27 cellular contexts compared by ENCODE assay signal in genomic region chr14:99206053-99206452, GRCh38.
DNase-seq lines count a peak whose midpoint lies in the region; ATAC-seq and TF ChIP-seq lines count a peak whose summit lies in the region.
"Had no signal": no experiment of that assay in that cellular context is flagged by ENCODE, and none has a peak within 500 bp of the region (broad histone marks: within the 10 kb centered on the region; RNA-seq: fewer than 3 reads in every experiment).

No MANE protein-coding gene starts in this region.

- peaks cover 100% of the 10 kb centered on the region for H3K4me1 Mint-ChIP-seq in activated naive CD4-positive, alpha-beta T cell treated with anti-CD3 and anti-CD28 coated beads for 36 hours (ENCODE audit: low read depth)
- peaks cover 100% of the 10 kb centered on the region for H3K4me1 Mint-ChIP-seq in activated CD4-positive, alpha-beta memory T cell treated with anti-CD3 and anti-CD28 coated beads for 36 hours (ENCODE audit: low read depth)
- peaks cover 99% of the 10 kb centered on the region for H3K4me1 Mint-ChIP-seq in activated naive CD8-positive, alpha-beta T cell treated with anti-CD3 and anti-CD28 coated beads, Interleukin-2, amount 50 U/mL, for 24 hours
- H3K4me1 Mint-ChIP-seq in stimulated activated effector memory CD8-positive, alpha-beta T cell treated with anti-CD3 and anti-CD28 coated beads, Interleukin-12 subunit alpha, Interleukin-12 subunit beta, amount 100 ng/mL, for 72 hours, result peaks cover 99% of the 10 kb centered on the region

- DNase-seq in activated naive CD4-positive, alpha-beta T cell treated with anti-CD3 and anti-CD28 coated beads for 36 hours, result no peak
- DNase-seq in activated naive CD4-positive, alpha-beta T cell treated with anti-CD3 and anti-CD28 coated beads, Interleukin-2, amount 50 U/mL, for 16 hours, result no peak
- DNase-seq in activated CD4-positive, alpha-beta memory T cell treated with anti-CD3 and anti-CD28 coated beads for 36 hours, result no peak
- no peak for DNase-seq in activated naive CD8-positive, alpha-beta T cell treated with anti-CD3 and anti-CD28 coated beads, Interleukin-2, amount 50 U/mL, for 24 hours
- DNase-seq in stimulated activated effector memory CD8-positive, alpha-beta T cell treated with anti-CD3 and anti-CD28 coated beads, Interleukin-12 subunit alpha, Interleukin-12 subunit beta, amount 100 ng/mL, for 72 hours (ENCODE audit: low spot score in 2 of 2), result no peak
- DNase-seq in NCI-H82 treated with DMSO at 0.1 percent for 48 hours (lab: John Stamatoyannopoulos, UW; ENCODE audit: unreplicated experiment) (no peak), spleen (no peak)
- DNase-seq: body of pancreas, cerebellar nuclear complex, DND-41, dorsolateral prefrontal cortex, hippocampal formation, left colon, mammary epithelial cell, NCI-H1436 treated with DMSO at 0.1 percent for 48 hours, NCI-H2107, NCI-H446, NCI-H774, SJCRH30, substantia nigra, upper lobe of left lung had no signal

- H3K4me3 Mint-ChIP-seq in activated naive CD4-positive, alpha-beta T cell treated with anti-CD3 and anti-CD28 coated beads for 36 hours, result peak overlapping the region; percentile 52
- H3K4me3 Mint-ChIP-seq in activated CD4-positive, alpha-beta memory T cell treated with anti-CD3 and anti-CD28 coated beads for 36 hours, result peak overlapping the region; percentile 23
- peak overlapping the region; percentile 40 for H3K4me3 Mint-ChIP-seq in activated naive CD8-positive, alpha-beta T cell treated with anti-CD3 and anti-CD28 coated beads, Interleukin-2, amount 50 U/mL, for 24 hours
- peak overlapping the region; percentile 72 for H3K4me3 Mint-ChIP-seq in stimulated activated effector memory CD8-positive, alpha-beta T cell treated with anti-CD3 and anti-CD28 coated beads, Interleukin-12 subunit alpha, Interleukin-12 subunit beta, amount 100 ng/mL, for 72 hours
- H3K4me3 Mint-ChIP-seq: neural progenitor cell had no signal

- H3K4me1 ChIP-seq in spleen, result peaks cover 0 to 92% (median 12%) of the 10 kb centered on the region in 6 donors
- H3K4me1 ChIP-seq: body of pancreas, gastroesophageal sphincter, neural progenitor cell, right atrium auricular region, upper lobe of left lung had no signal

- no peak for TF ChIP-seq POLR2A in spleen (IDR thresholded peaks at IDR 0.05)

- ATAC-seq in activated naive CD8-positive, alpha-beta T cell treated with anti-CD3 and anti-CD28 coated beads, Interleukin-2, amount 50 U/mL, for 24 hours, result no peak
- ATAC-seq in stimulated activated effector memory CD8-positive, alpha-beta T cell treated with anti-CD3 and anti-CD28 coated beads, Interleukin-12 subunit alpha, Interleukin-12 subunit beta, amount 100 ng/mL, for 72 hours, result no peak
- ATAC-seq: body of pancreas, gastroesophageal sphincter, HCT116, left colon had no signal

- no peak overlapping the region for H3K27ac ChIP-seq in spleen
- H3K27ac ChIP-seq: BLaER1 treated with 17β-estradiol and CSF1 and Interleukin-3, amounts not matched to agents 10 nM and 100 nM; body of pancreas; dorsolateral prefrontal cortex; gastroesophageal sphincter; KMS-11; neural progenitor cell; right atrium auricular region; SJCRH30; upper lobe of left lung had no signal

- H3K27ac Mint-ChIP-seq in activated naive CD4-positive, alpha-beta T cell treated with anti-CD3 and anti-CD28 coated beads for 36 hours, result peak overlapping the region; percentile 95
- peak overlapping the region; percentile 91 for H3K27ac Mint-ChIP-seq in activated CD4-positive, alpha-beta memory T cell treated with anti-CD3 and anti-CD28 coated beads for 36 hours
- peak overlapping the region; percentile 98 for H3K27ac Mint-ChIP-seq in activated naive CD8-positive, alpha-beta T cell treated with anti-CD3 and anti-CD28 coated beads, Interleukin-2, amount 50 U/mL, for 24 hours
- H3K27ac Mint-ChIP-seq in stimulated activated effector memory CD8-positive, alpha-beta T cell treated with anti-CD3 and anti-CD28 coated beads, Interleukin-12 subunit alpha, Interleukin-12 subunit beta, amount 100 ng/mL, for 72 hours, result peak overlapping the region; percentile 98
- H3K27ac Mint-ChIP-seq: neural progenitor cell had no signal

- no peaks in the 10 kb centered on the region for H3K27me3 Mint-ChIP-seq in activated naive CD4-positive, alpha-beta T cell treated with anti-CD3 and anti-CD28 coated beads for 36 hours (ENCODE audit: low read depth)
- H3K27me3 Mint-ChIP-seq in activated CD4-positive, alpha-beta memory T cell treated with anti-CD3 and anti-CD28 coated beads for 36 hours, result no peaks in the 10 kb centered on the region
- H3K27me3 Mint-ChIP-seq in activated naive CD8-positive, alpha-beta T cell treated with anti-CD3 and anti-CD28 coated beads, Interleukin-2, amount 50 U/mL, for 24 hours, result no peaks in the 10 kb centered on the region

- no peak overlapping the region for H3K4me3 ChIP-seq in spleen
- H3K4me3 ChIP-seq: BLaER1 treated with 17β-estradiol and CSF1 and Interleukin-3, amounts not matched to agents 10 nM and 100 nM; body of pancreas; dorsolateral prefrontal cortex; gastroesophageal sphincter; neural progenitor cell; right atrium auricular region; SJCRH30; upper lobe of left lung had no signal

- no peaks in the 10 kb centered on the region for H3K9me3 ChIP-seq in spleen
- H3K9me3 ChIP-seq: BLaER1 treated with 17β-estradiol and CSF1 and Interleukin-3, amounts not matched to agents 10 nM and 100 nM; body of pancreas; gastroesophageal sphincter; right atrium auricular region; SJCRH30; upper lobe of left lung had no signal

- H3K9me3 Mint-ChIP-seq in activated naive CD4-positive, alpha-beta T cell treated with anti-CD3 and anti-CD28 coated beads for 36 hours, result no peaks in the 10 kb centered on the region
- H3K9me3 Mint-ChIP-seq in activated CD4-positive, alpha-beta memory T cell treated with anti-CD3 and anti-CD28 coated beads for 36 hours, result no peaks in the 10 kb centered on the region
- H3K9me3 Mint-ChIP-seq in activated naive CD8-positive, alpha-beta T cell treated with anti-CD3 and anti-CD28 coated beads, Interleukin-2, amount 50 U/mL, for 24 hours, result no peaks in the 10 kb centered on the region
- H3K9me3 Mint-ChIP-seq in stimulated activated effector memory CD8-positive, alpha-beta T cell treated with anti-CD3 and anti-CD28 coated beads, Interleukin-12 subunit alpha, Interleukin-12 subunit beta, amount 100 ng/mL, for 72 hours, result no peaks in the 10 kb centered on the region
- H3K9me3 Mint-ChIP-seq: neural progenitor cell had no signal

- POLR2A ChIA-PET in activated CD4-positive, alpha-beta memory T cell treated with anti-CD3 and anti-CD28 coated beads for 36 hours (lab: Charles Lee), result interaction anchor here (1.7 kb wide), 1 partner anchor 37 kb away, joined by 5 read pairs; no protein-coding TSS in a partner anchor

- TF ChIP-seq CTCF in spleen (IDR thresholded peaks at IDR 0.05 in 8 of 11, conservative IDR thresholded peaks at IDR 0.05 in 3 of 11), result no peak

- no peaks in the 10 kb centered on the region for H3K36me3 ChIP-seq in spleen
- H3K36me3 ChIP-seq: gastroesophageal sphincter, neural progenitor cell, right atrium auricular region, SJCRH30, upper lobe of left lung had no signal

- CTCF ChIA-PET in activated naive CD4-positive, alpha-beta T cell treated with anti-CD3 and anti-CD28 coated beads for 36 hours (lab: Charles Lee), result interaction anchor here (0.7 to 1.4 kb wide), 3 partner anchors 24 to 66 kb away, joined by 4 read pairs; partner anchors contain the start of gene BCL11B
- CTCF ChIA-PET in activated CD4-positive, alpha-beta memory T cell treated with anti-CD3 and anti-CD28 coated beads for 36 hours (lab: Charles Lee), result interaction anchor here (1.5 kb wide), 1 partner anchor 59 kb away, joined by 4 read pairs; no protein-coding TSS in a partner anchor

- intact Hi-C loops in activated naive CD4-positive, alpha-beta T cell treated with anti-CD3 and anti-CD28 coated beads for 36 hours (cut with micrococcal nuclease), result no loop called here
- intact Hi-C loops in activated CD4-positive, alpha-beta memory T cell treated with anti-CD3 and anti-CD28 coated beads for 36 hours (cut with micrococcal nuclease), result no loop called here
- intact Hi-C loops in spleen (cut with DNase I; ENCODE audit: low total_unique reads), result no loop called here

- WGBS in spleen, 5 donors, result 75 to 81% (median 79%) methylated on average over 4 of the region's 4 CpGs

- H3K27me3 ChIP-seq in spleen (replicated peaks in 1 of 7), result no peaks in the 10 kb centered on the region
- H3K27me3 ChIP-seq: BLaER1 treated with 17β-estradiol and CSF1 and Interleukin-3, amounts not matched to agents 10 nM and 100 nM; body of pancreas; gastroesophageal sphincter; neural progenitor cell; right atrium auricular region; SJCRH30; upper lobe of left lung had no signal

- H3K36me3 Mint-ChIP-seq in activated naive CD4-positive, alpha-beta T cell treated with anti-CD3 and anti-CD28 coated beads for 36 hours (ENCODE audit: low read depth), result peaks cover 39% of the 10 kb centered on the region
- peaks cover 31% of the 10 kb centered on the region for H3K36me3 Mint-ChIP-seq in activated CD4-positive, alpha-beta memory T cell treated with anti-CD3 and anti-CD28 coated beads for 36 hours
- peaks cover 16% of the 10 kb centered on the region for H3K36me3 Mint-ChIP-seq in activated naive CD8-positive, alpha-beta T cell treated with anti-CD3 and anti-CD28 coated beads, Interleukin-2, amount 50 U/mL, for 24 hours (ENCODE audit: low read depth)
- peaks cover 58% of the 10 kb centered on the region for H3K36me3 Mint-ChIP-seq in stimulated activated effector memory CD8-positive, alpha-beta T cell treated with anti-CD3 and anti-CD28 coated beads, Interleukin-12 subunit alpha, Interleukin-12 subunit beta, amount 100 ng/mL, for 72 hours
- H3K36me3 Mint-ChIP-seq: neural progenitor cell had no signal
